In the genomic region with DNA sequence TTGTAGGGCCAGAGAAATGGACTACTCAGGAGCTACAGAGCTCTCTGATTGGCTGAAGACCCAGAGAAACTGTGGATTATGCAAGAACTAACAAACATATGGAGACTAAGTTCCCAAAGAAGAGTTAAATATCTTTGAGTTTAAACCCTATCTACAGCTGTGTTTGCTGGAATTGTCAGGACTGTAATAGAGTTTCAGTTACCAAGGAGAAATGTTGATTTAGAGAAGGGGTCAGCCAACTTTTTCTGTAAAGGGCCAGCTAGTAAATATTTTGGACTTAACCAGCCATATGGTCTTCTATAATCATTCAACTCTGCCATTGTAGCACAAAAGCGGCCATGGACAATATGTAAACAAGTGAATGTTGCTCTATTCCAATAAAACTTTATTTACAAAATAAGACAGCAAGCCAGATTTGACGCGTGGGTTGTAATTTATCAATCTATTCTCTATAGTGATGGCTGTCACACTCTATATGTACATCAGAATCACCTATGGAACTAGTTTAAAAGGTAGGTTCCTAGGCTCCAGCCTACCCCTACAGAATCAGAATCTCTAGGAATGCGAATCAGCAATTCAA, we compare ENCODE assay signal across 1 cellular context.
TF ChIP-seq lines count a peak whose summit lies in the region.

No MANE protein-coding gene starts in this region.

TF ChIP-seq in GM12878, 131 proteins besides CTCF, POLR2A, EP300 and RAD21:
- TF ChIP-seq, protein P1, sequence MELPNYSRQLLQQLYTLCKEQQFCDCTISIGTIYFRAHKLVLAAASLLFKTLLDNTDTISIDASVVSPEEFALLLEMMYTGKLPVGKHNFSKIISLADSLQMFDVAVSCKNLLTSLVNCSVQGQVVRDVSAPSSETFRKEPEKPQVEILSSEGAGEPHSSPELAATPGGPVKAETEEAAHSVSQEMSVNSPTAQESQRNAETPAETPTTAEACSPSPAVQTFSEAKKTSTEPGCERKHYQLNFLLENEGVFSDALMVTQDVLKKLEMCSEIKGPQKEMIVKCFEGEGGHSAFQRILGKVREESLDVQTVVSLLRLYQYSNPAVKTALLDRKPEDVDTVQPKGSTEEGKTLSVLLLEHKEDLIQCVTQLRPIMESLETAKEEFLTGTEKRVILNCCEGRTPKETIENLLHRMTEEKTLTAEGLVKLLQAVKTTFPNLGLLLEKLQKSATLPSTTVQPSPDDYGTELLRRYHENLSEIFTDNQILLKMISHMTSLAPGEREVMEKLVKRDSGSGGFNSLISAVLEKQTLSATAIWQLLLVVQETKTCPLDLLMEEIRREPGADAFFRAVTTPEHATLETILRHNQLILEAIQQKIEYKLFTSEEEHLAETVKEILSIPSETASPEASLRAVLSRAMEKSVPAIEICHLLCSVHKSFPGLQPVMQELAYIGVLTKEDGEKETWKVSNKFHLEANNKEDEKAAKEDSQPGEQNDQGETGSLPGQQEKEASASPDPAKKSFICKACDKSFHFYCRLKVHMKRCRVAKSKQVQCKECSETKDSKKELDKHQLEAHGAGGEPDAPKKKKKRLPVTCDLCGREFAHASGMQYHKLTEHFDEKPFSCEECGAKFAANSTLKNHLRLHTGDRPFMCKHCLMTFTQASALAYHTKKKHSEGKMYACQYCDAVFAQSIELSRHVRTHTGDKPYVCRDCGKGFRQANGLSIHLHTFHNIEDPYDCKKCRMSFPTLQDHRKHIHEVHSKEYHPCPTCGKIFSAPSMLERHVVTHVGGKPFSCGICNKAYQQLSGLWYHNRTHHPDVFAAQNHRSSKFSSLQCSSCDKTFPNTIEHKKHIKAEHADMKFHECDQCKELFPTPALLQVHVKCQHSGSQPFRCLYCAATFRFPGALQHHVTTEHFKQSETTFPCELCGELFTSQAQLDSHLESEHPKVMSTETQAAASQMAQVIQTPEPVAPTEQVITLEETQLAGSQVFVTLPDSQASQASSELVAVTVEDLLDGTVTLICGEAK (IDR thresholded peaks at IDR 0.05; ENCODE audit: borderline replicate concordance): peak; percentile 87
- TF ChIP-seq, protein P2, sequence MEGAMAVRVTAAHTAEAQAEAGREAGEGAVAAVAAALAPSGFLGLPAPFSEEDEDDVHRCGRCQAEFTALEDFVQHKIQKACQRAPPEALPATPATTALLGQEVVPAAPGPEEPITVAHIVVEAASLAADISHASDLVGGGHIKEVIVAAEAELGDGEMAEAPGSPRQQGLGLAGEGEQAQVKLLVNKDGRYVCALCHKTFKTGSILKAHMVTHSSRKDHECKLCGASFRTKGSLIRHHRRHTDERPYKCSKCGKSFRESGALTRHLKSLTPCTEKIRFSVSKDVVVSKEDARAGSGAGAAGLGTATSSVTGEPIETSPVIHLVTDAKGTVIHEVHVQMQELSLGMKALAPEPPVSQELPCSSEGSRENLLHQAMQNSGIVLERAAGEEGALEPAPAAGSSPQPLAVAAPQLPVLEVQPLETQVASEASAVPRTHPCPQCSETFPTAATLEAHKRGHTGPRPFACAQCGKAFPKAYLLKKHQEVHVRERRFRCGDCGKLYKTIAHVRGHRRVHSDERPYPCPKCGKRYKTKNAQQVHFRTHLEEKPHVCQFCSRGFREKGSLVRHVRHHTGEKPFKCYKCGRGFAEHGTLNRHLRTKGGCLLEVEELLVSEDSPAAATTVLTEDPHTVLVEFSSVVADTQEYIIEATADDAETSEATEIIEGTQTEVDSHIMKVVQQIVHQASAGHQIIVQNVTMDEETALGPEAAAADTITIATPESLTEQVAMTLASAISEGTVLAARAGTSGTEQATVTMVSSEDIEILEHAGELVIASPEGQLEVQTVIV (IDR thresholded peaks at IDR 0.05; ENCODE audit: borderline replicate concordance, partially characterized antibody): no peak
